8 cellular contexts compared by ENCODE assay signal in the genomic region with DNA sequence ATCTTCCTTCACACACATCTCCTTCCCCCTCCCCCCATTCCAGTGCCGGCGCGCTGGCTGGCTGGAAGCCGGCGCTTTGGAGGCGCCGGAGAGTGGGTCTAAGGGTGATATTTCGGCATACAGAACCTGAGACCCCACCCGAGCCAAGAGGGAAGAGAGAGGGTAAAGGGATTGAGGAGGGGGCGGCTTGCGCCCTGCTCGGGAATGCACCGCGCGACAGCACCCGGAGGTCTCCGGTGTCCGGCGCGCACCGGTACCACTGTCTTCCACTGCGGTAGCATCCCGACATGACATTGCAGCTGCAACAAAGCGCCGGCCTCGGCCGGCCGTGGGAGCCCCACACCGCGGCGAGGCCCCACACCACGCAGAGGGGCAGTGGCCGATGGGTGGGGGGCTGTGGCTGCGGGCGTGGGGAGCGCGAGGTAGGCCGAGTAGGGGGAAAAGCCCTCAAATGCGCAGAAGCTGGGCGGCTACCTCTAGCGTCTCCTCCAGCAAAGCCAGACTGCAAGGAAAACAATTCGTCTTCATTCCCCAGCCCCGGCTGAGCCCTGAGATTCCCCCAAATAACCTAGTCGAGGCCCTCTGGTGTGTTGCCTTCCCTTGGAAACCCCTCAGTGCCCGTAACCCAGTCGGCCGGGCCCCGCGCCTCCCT. TPM values are rescaled to one million over a fixed set of nuclear protein-coding genes. Genes with fewer than 3 reads are reported as not detected.
DNase-seq lines count a peak whose midpoint lies in the region; ATAC-seq and TF ChIP-seq lines count a peak whose summit lies in the region.

No MANE protein-coding gene starts in this region.

- H3K36me3 ChIP-seq in CD8-positive, alpha-beta memory T cell (ENCODE audit: insufficient read depth, low read length) = no peaks in the 10 kb centered on the region
- H3K36me3 ChIP-seq in left ventricle myocardium inferior (no peaks in the 10 kb centered on the region), prostate gland (no peaks in the 10 kb centered on the region)

- POLR2A ChIA-PET in CD8-positive, alpha-beta memory T cell (lab: Charles Lee) = no interaction called here

- CTCF ChIA-PET in CD8-positive, alpha-beta memory T cell (lab: Charles Lee) = interaction anchor here (1.5 kb wide), 1 partner anchor 10 kb away, joined by 3 read pairs; no protein-coding TSS in a partner anchor

- peaks cover 22% of the 10 kb centered on the region for H3K27me3 ChIP-seq in CD8-positive, alpha-beta memory T cell (ENCODE audit: insufficient read depth, low read length, poor library complexity, severe bottlenecking)
- H3K27me3 ChIP-seq in left ventricle myocardium inferior (ENCODE audit: low read depth) = peaks cover 61% of the 10 kb centered on the region
- no peaks in the 10 kb centered on the region for H3K27me3 ChIP-seq in prostate gland (replicated peaks; ENCODE audit: insufficient read depth)

- peak; percentile 15 for ATAC-seq in GM19372 (IDR thresholded peaks at IDR 0.05; ENCODE audit: low read depth, unreplicated experiment)

- no peaks in the 10 kb centered on the region for H3K4me1 ChIP-seq in CD8-positive, alpha-beta memory T cell (ENCODE audit: insufficient read depth, low read length)
- H3K4me1 ChIP-seq in left ventricle myocardium inferior = peaks cover 22% of the 10 kb centered on the region
- H3K4me1 ChIP-seq in prostate gland (replicated peaks) = no peaks in the 10 kb centered on the region

- no peaks in the 10 kb centered on the region for H3K9me3 ChIP-seq in CD8-positive, alpha-beta memory T cell (ENCODE audit: low read length)
- H3K9me3 ChIP-seq in left ventricle myocardium inferior (replicated peaks) (no peaks in the 10 kb centered on the region), prostate gland (no peaks in the 10 kb centered on the region)

- DNase-seq in CD8-positive, alpha-beta memory T cell = no peak
- DNase-seq in Jurkat, Clone E6-1 (ENCODE audit: low read depth, low spot score) = no peak
- peak; percentile 11 for DNase-seq in activated naive CD8-positive, alpha-beta T cell treated with anti-CD3 and anti-CD28 coated beads for 36 hours
- DNase-seq in left ventricle myocardium inferior = peak; percentile 32
- peak; percentile 14 for DNase-seq in prostate gland (ENCODE audit: low spot score)
- DNase-seq in GM19238 (ENCODE audit: insufficient read length, low spot score) = no peak
- DNase-seq in NCI-H1048 (lab: John Stamatoyannopoulos, UW) = no peak

- H3K4me3 ChIP-seq in CD8-positive, alpha-beta memory T cell (ENCODE audit: low read length) = no peak overlapping the region
- peak overlapping the region; percentile 76 for H3K4me3 ChIP-seq in Jurkat, Clone E6-1 (ENCODE audit: low read length)
- H3K4me3 ChIP-seq in left ventricle myocardium inferior = peak overlapping the region; percentile 86
- H3K4me3 ChIP-seq in prostate gland = peak overlapping the region; percentile 52 to 58

- peaks cover 0 to 1% (median 0%) of the 10 kb centered on the region in 3 donors for H3K36me3 Mint-ChIP-seq in CD8-positive, alpha-beta memory T cell
- no peaks in the 10 kb centered on the region for H3K36me3 Mint-ChIP-seq in activated naive CD8-positive, alpha-beta T cell treated with anti-CD3 and anti-CD28 coated beads for 36 hours

- H3K4me3 Mint-ChIP-seq in CD8-positive, alpha-beta memory T cell = peak overlapping the region in 5 of 7 donors; percentile 29 to 62 (median 50)
- H3K4me3 Mint-ChIP-seq in activated naive CD8-positive, alpha-beta T cell treated with anti-CD3 and anti-CD28 coated beads for 36 hours = peak overlapping the region; percentile 75

- WGBS in prostate gland = 2% methylated on average over 46 of the region's 49 CpGs

- intact Hi-C loops in left ventricle myocardium inferior (cut with micrococcal nuclease) = loop anchor here (5.0 kb wide), 1 partner anchor 211 kb away; no protein-coding TSS in a partner anchor
- intact Hi-C loops in prostate gland (cut with DNase I) = no loop called here

- TF ChIP-seq CTCF in left ventricle myocardium inferior (IDR thresholded peaks at IDR 0.05; ENCODE audit: borderline replicate concordance) (no peak), prostate gland (IDR thresholded peaks at IDR 0.05) (peak in 1 of 4 experiments; percentile 3)

- H3K27ac ChIP-seq in CD8-positive, alpha-beta memory T cell (ENCODE audit: low read depth, low read length) = no peak overlapping the region
- H3K27ac ChIP-seq in left ventricle myocardium inferior (replicated peaks) (peak overlapping the region; percentile 85), prostate gland (peak overlapping the region; percentile 72)

- no peak overlapping the region for H3K27ac Mint-ChIP-seq in CD8-positive, alpha-beta memory T cell
- H3K27ac Mint-ChIP-seq in activated naive CD8-positive, alpha-beta T cell treated with anti-CD3 and anti-CD28 coated beads for 36 hours = no peak overlapping the region

- peaks cover 0 to 5% (median 0%) of the 10 kb centered on the region in 5 donors for H3K9me3 Mint-ChIP-seq in CD8-positive, alpha-beta memory T cell
- H3K9me3 Mint-ChIP-seq in activated naive CD8-positive, alpha-beta T cell treated with anti-CD3 and anti-CD28 coated beads for 36 hours = no peaks in the 10 kb centered on the region

- H3K4me1 Mint-ChIP-seq in CD8-positive, alpha-beta memory T cell = peaks cover 5 to 16% (median 11%) of the 10 kb centered on the region in 3 donors
- peaks cover 13% of the 10 kb centered on the region for H3K4me1 Mint-ChIP-seq in activated naive CD8-positive, alpha-beta T cell treated with anti-CD3 and anti-CD28 coated beads for 36 hours

- H3K27me3 Mint-ChIP-seq in CD8-positive, alpha-beta memory T cell = peaks cover 28 to 83% of the 10 kb centered on the region in 2 donors
- H3K27me3 Mint-ChIP-seq in activated naive CD8-positive, alpha-beta T cell treated with anti-CD3 and anti-CD28 coated beads for 36 hours = peaks cover 66% of the 10 kb centered on the region

- no peak for TF ChIP-seq POLR2A in prostate gland (IDR thresholded peaks at IDR 0.05)

RNA-seq across cellular contexts. Expression of a gene that starts 0.9 kb away (rescaled TPM):
- 1 to 10 TPM; 1.7 to 1.8 TPM for total RNA-seq in CD8-positive, alpha-beta memory T cell
- polyA plus RNA-seq in CD8-positive, alpha-beta memory T cell = 0.06 TPM
- polyA plus RNA-seq in Jurkat, Clone E6-1 (2012; ENCODE audit: insufficient read depth, insufficient read length) = 7.4 TPM
- 1 to 10 TPM; 3.1 to 3.7 TPM for total RNA-seq in activated naive CD8-positive, alpha-beta T cell treated with anti-CD3 and anti-CD28 coated beads for 36 hours
- total RNA-seq in left ventricle myocardium inferior = 6.3 TPM
- total RNA-seq in prostate gland = 10 to 100 TPM; 21.8 to 22.5 TPM

Comparison
In these comparisons a context has a peak if more than half of its experiments do, and no peak if none do; other contexts are left out.
1. DNase-seq: peak in activated naive CD8-positive, alpha-beta T cell treated with anti-CD3 and anti-CD28 coated beads for 36 hours (single experiment), left ventricle myocardium inferior (single experiment) and prostate gland (single experiment); none in CD8-positive, alpha-beta memory T cell (0 of 5), Jurkat, Clone E6-1 (single experiment), GM19238 (single experiment) and NCI-H1048 (single experiment).